ENCODE assay signal across 8 cellular contexts in genomic region chr2:53969285-53970094, GRCh38. TPM values are rescaled to one million over a fixed set of nuclear protein-coding genes. Genes with fewer than 3 reads are reported as not detected.
DNase-seq lines count a peak whose midpoint lies in the region; ATAC-seq, FAIRE-seq and TF ChIP-seq lines count a peak whose summit lies in the region.

No MANE protein-coding gene starts in this region.

- peak; percentile 46 for DNase-seq in AG08395 (ENCODE audit: low spot score)
- DNase-seq in GM12891 (ENCODE audit: insufficient read length, low spot score) = no peak
- DNase-seq in Jurkat, Clone E6-1 (ENCODE audit: low read depth, low spot score) = no peak
- no peak for DNase-seq in SK-N-MC (ENCODE audit: low read depth, low spot score)
- DNase-seq in effector memory CD8-positive, alpha-beta T cell = no peak
- no peak for DNase-seq in uterus
- DNase-seq in activated CD4-positive, CD25-positive, alpha-beta regulatory T cell (lab: John Stamatoyannopoulos, UW) = no peak

- H3K27ac ChIP-seq in SK-N-MC (no peak overlapping the region), uterus (peak overlapping the region; percentile 96 to 98)

- peak overlapping the region; percentile 93 for H3K9ac ChIP-seq in SK-N-MC (ENCODE audit: insufficient read length)

- no peaks in the 10 kb centered on the region for H3K36me3 ChIP-seq in SK-N-MC (ENCODE audit: insufficient read depth, low read length)
- no peaks in the 10 kb centered on the region for H3K36me3 ChIP-seq in uterus

- H3K4me3 Mint-ChIP-seq in effector memory CD8-positive, alpha-beta T cell = peak overlapping the region; percentile 92 to 94

- H3K9me3 Mint-ChIP-seq in effector memory CD8-positive, alpha-beta T cell = no peaks in the 10 kb centered on the region

- peaks cover 21% of the 10 kb centered on the region for H3K36me3 Mint-ChIP-seq in effector memory CD8-positive, alpha-beta T cell (ENCODE audit: insufficient read depth)

- peak overlapping the region; percentile 93 for H3K4me3 ChIP-seq in Jurkat, Clone E6-1 (ENCODE audit: low read length)
- H3K4me3 ChIP-seq in SK-N-MC (peak overlapping the region; percentile 96), mononuclear cell (ENCODE audit: low read length) (peak overlapping the region; percentile 98), uterus (peak overlapping the region; percentile 86 to 98)

- H3K27ac Mint-ChIP-seq in effector memory CD8-positive, alpha-beta T cell = peak overlapping the region; percentile 96 to 99

- intact Hi-C loops in uterus (cut with DNase I; ENCODE audit: low total_unique reads) = no loop called here

- H3K9me3 ChIP-seq in SK-N-MC (ENCODE audit: low read depth, low read length) (no peaks in the 10 kb centered on the region), mononuclear cell (ENCODE audit: low read depth, low read length) (no peaks in the 10 kb centered on the region), uterus (no peaks in the 10 kb centered on the region)

- H3K4me1 Mint-ChIP-seq in effector memory CD8-positive, alpha-beta T cell (ENCODE audit: low read depth in 2 of 2) = peaks cover 40 to 55% of the 10 kb centered on the region in 2 donors

- peak; percentile 69 for FAIRE-seq in GM12891 (lab: Jason Lieb, UNC)

- H3K4me1 ChIP-seq in mononuclear cell (ENCODE audit: insufficient read depth, low read length) (peaks cover 43% of the 10 kb centered on the region), uterus (no peaks in the 10 kb centered on the region)

- TF ChIP-seq POLR2A in GM12891 (IDR thresholded peaks at IDR 0.05; ENCODE audit: low read depth, low read length) = no peak
- no peak for TF ChIP-seq POLR2A in uterus (IDR thresholded peaks at IDR 0.05)

- TF ChIP-seq CTCF in uterus (IDR thresholded peaks at IDR 0.05) = no peak

- ATAC-seq in effector memory CD8-positive, alpha-beta T cell (replicated peaks) = peak; percentile 14

- no peaks in the 10 kb centered on the region for H3K27me3 Mint-ChIP-seq in effector memory CD8-positive, alpha-beta T cell

- H3K27me3 ChIP-seq in mononuclear cell (ENCODE audit: insufficient read depth, low read length) = no peaks in the 10 kb centered on the region
- no peaks in the 10 kb centered on the region for H3K27me3 ChIP-seq in uterus

TF ChIP-seq in GM12891, 5 proteins besides CTCF, POLR2A, EP300 and RAD21:
- TF ChIP-seq PAX5 (IDR thresholded peaks at IDR 0.05; ENCODE audit: insufficient read depth, low read length, severe bottlenecking) = no peak
- TF ChIP-seq POU2F2 (IDR thresholded peaks at IDR 0.05; ENCODE audit: low read depth, low read length) = no peak
- TF ChIP-seq TAF1 (IDR thresholded peaks at IDR 0.05; ENCODE audit: low read depth, low read length) = no peak
- TF ChIP-seq SPI1 (IDR thresholded peaks at IDR 0.05; ENCODE audit: low read depth, low read length) = no peak
- TF ChIP-seq POLR2AphosphoS5 (IDR thresholded peaks at IDR 0.05; ENCODE audit: low read depth, low read length) = no peak
TF ChIP-seq in GM12891: peak in this region for 0.

RNA-seq across cellular contexts. Expression of gene PSME4, which starts 1.3 kb away (rescaled TPM):
- polyA plus RNA-seq in GM12891 (2012; ENCODE audit: low read depth, missing spikeins) = 20.6 TPM
- polyA plus RNA-seq in Jurkat, Clone E6-1 (2012; ENCODE audit: insufficient read depth, insufficient read length) = 29.9 TPM
- 141 TPM for total RNA-seq in mononuclear cell
- total RNA-seq in uterus = 10 to 100 TPM; 20.0 to 94.5 (median 78.8) TPM
